Comparison of ENCODE assay signal across 29 cellular contexts in genomic region chr1:87878873-87879272, GRCh38.
"Had no signal": no experiment of that assay in that cellular context is flagged by ENCODE, and none has a peak within 500 bp of the region (broad histone marks: within the 10 kb centered on the region; RNA-seq: fewer than 3 reads in every experiment).

No MANE protein-coding gene starts in this region.

- H3K9me3 ChIP-seq: heart right ventricle, left lung, lower lobe of right lung, mucosa of descending colon, right lobe of liver, upper lobe of right lung had no signal

- DNase-seq: activated CD4-positive, alpha-beta memory T cell treated with anti-CD3 and anti-CD28 coated beads for 36 hours; activated CD4-positive, alpha-beta T cell treated with anti-CD3 and anti-CD28 coated beads for 48 hours; activated CD8-positive, alpha-beta memory T cell treated with anti-CD3 and anti-CD28 coated beads, Interleukin-2, amount 50 U/mL, for 48 hours; activated gamma-delta T cell treated with Interleukin-2 at 50 U/mL for 16 hours; activated naive CD4-positive, alpha-beta T cell treated with anti-CD3 and anti-CD28 coated beads, Interleukin-2, amount 50 U/mL, for 16 hours; activated T-cell treated with anti-CD3 and anti-CD28 coated beads, Interleukin-2, amount 50 U/mL, for 24 hours; amygdala; central memory CD4-positive, alpha-beta T cell; endodermal cell; foreskin fibroblast; heart right ventricle; left lung; lower lobe of right lung; mesendoderm; mucosa of descending colon; right lobe of liver; stimulated activated CD4-positive, alpha-beta T cell treated with anti-CD3 and anti-CD28 coated beads, Interleukin-1b, Interleukin-23, amount 100 ng/mL, for 48 hours; stimulated activated CD4-positive, alpha-beta T cell treated with anti-CD3 and anti-CD28 coated beads, Interleukin-4, amount 100 ng/mL, for 4 hours; stimulated activated CD8-positive, alpha-beta memory T cell treated with anti-CD3 and anti-CD28 coated beads, Interleukin-4, amount 100 ng/mL, for 48 hours; stimulated activated naive CD8-positive, alpha-beta T cell treated with anti-CD3 and anti-CD28 coated beads, Interleukin-15, amount 100 ng/mL, for 72 hours; substantia nigra; T-helper 1 cell; upper lobe of right lung; WERI-Rb-1 had no signal

- H3K27ac ChIP-seq: heart right ventricle, left lung, lower lobe of right lung, right lobe of liver, upper lobe of right lung, WERI-Rb-1 had no signal

- H3K27me3 ChIP-seq: heart right ventricle, left lung, right lobe of liver, upper lobe of right lung had no signal

- H3K4me3 ChIP-seq: heart right ventricle, left lung, lower lobe of right lung, mucosa of descending colon, right lobe of liver, smooth muscle cell, upper lobe of right lung had no signal

- H3K4me2 ChIP-seq: smooth muscle cell had no signal

- H3K36me3 ChIP-seq: heart right ventricle, left lung, lower lobe of right lung, right lobe of liver, upper lobe of right lung, WERI-Rb-1 had no signal

- H3K4me1 ChIP-seq: heart right ventricle, left lung, lower lobe of right lung, right lobe of liver, upper lobe of right lung had no signal

- ATAC-seq: activated CD4-positive, CD25-positive, alpha-beta regulatory T cell treated with anti-CD3 and anti-CD28 coated beads, Interleukin-2, amount 50 U/mL, for 24 hours; esophagus mucosa; heart right ventricle; left lung; lower lobe of right lung; mucosa of descending colon; natural killer cell treated with Interleukin-12 subunit alpha and Interleukin-12 subunit beta and Interleukin-15 and Interleukin-18, amount 100 ng/mL, for 72 hours; right lobe of liver; stimulated activated memory B cell treated with anti-CD40 and anti-IgM and Interleukin-4, amounts not matched to agents 10 μg/mL and 1 μg/mL and 100 μg/mL, for 72 hours; stimulated activated naive CD8-positive, alpha-beta T cell treated with anti-CD3 and anti-CD28 coated beads, Interleukin-15, amount 100 ng/mL, for 72 hours; upper lobe of right lung had no signal
